ENCODE assay signal across 23 cellular contexts in the genomic region with DNA sequence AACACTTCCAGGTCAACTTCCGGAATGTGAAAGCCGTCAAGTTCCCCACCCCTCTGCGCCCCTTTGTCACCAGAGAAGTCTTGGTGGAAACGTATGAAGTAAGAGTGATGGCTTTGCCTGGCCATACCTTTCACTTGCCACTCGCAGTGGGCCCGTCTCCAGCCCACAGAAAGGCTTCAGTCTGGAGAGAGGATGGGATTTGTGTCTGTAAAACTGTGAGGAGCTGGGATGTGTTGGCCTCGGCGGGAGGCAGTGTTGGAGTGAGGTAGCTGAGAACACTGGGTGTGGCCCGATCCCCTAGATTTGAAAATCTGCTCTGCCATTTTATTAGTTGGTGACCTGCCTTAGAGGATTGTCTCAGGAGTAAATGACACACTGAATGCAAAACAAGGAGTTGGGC. TPM values are rescaled to one million over a fixed set of nuclear protein-coding genes. Genes with fewer than 3 reads are reported as not detected.
"Had no signal": no experiment of that assay in that cellular context is flagged by ENCODE, and none has a peak within 500 bp of the region (broad histone marks: within the 10 kb centered on the region; RNA-seq: fewer than 3 reads in every experiment).

No MANE protein-coding gene starts in this region.

- H3K4me1 ChIP-seq: uterus had no signal

- H3K36me3 Mint-ChIP-seq: neural progenitor cell had no signal

- DNase-seq: cerebellar nuclear complex; effector CD4-positive, alpha-beta T cell; foreskin fibroblast; gastrocnemius medialis; left ventricle myocardium superior; lower lobe of right lung; psoas muscle; right cardiac atrium; stimulated activated CD4-positive, alpha-beta T cell treated with anti-CD3 and anti-CD28 coated beads, Interleukin-1b, Interleukin-23, amount 100 ng/mL, for 48 hours; stimulated activated CD4-positive, alpha-beta T cell treated with anti-CD3 and anti-CD28 coated beads, Interleukin-4, amount 100 ng/mL, for 1 hour; stimulated activated CD8-positive, alpha-beta memory T cell treated with anti-CD3 and anti-CD28 coated beads, Interleukin-4, amount 100 ng/mL, for 48 hours; stimulated activated naive CD4-positive, alpha-beta T cell treated with Interleukin-2 at 50 U/mL for 16 hours; substantia nigra; upper lobe of left lung; uterus had no signal

- H3K36me3 ChIP-seq: neural progenitor cell, uterus had no signal

- H3K27me3 ChIP-seq: dorsolateral prefrontal cortex, gastrocnemius medialis, tibial nerve, upper lobe of left lung, uterus had no signal

- H3K27ac Mint-ChIP-seq: nephron had no signal

- H3K4me3 Mint-ChIP-seq: nephron, neural progenitor cell had no signal

- H3K27ac ChIP-seq: epithelial cell of prostate, gastrocnemius medialis, lower lobe of right lung, neural progenitor cell, psoas muscle, skin epidermis, thoracic aorta, tibial nerve, upper lobe of left lung, uterus had no signal

- H3K9me3 Mint-ChIP-seq: nephron, neural progenitor cell had no signal

- H3K9me3 ChIP-seq: gastrocnemius medialis, lower lobe of right lung, psoas muscle, thoracic aorta, tibial nerve, upper lobe of left lung, uterus had no signal

- H3K4me3 ChIP-seq: dorsolateral prefrontal cortex, gastrocnemius medialis, lower lobe of right lung, neural progenitor cell, psoas muscle, skin epidermis, thoracic aorta, tibial nerve, upper lobe of left lung, uterus had no signal

RNA-seq across cellular contexts. Expression of a gene that starts 38.6 kb away (rescaled TPM):
- total RNA-seq: mononuclear cell had no signal
